Comparison of ENCODE assay signal across 18 cellular contexts in the genomic region with DNA sequence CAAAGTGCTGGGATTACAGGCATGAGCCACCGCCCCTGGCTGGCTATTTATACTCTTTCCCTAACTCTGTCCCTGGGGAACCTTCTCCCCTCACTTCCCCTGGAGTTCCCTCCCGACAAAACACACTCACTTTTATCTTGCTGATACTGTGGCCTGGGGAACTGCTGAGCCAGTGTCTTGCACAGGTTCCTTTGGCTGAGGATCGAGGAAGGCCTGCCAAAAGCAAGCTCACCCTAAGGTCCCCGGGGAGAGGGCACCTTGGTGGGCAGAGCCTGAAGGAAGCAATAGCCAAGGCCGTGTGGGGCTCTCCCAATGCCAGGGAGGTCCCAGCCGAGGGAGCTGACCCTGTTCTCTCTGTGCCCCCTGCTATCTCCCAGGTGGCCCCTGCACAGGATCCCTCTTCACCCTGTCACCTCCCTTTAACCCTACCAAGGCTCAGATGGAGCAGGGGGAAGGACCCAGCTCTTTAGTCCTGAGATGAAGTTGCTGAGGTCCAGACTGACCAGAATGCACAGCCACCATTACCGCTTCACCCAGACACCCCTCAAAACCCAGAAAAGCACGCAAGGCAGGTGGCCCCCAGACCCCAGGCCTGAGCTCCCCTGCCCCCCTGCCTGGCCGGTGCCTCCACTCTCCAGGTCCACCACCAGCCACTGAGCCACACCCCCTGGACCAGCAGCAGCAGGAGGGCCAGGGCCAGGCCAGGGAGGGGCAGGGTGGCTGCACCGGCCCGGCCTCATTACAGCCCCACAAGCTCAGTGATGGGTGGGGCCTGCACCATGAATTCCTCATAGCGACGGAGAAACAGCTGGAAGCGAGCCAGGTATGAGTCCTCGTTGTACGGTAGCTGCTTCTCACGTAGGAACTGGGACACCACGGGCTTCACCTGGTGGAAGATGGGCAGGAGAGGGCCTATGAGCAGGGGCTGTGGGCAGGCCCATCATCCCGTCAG. TPM values are rescaled to one million over a fixed set of nuclear protein-coding genes. Genes with fewer than 3 reads are reported as not detected.
DNase-seq lines count a peak whose midpoint lies in the region; ATAC-seq and TF ChIP-seq lines count a peak whose summit lies in the region.
"Had no signal": no experiment of that assay in that cellular context is flagged by ENCODE, and none has a peak within 500 bp of the region (broad histone marks: within the 10 kb centered on the region; RNA-seq: fewer than 3 reads in every experiment).

No MANE protein-coding gene starts in this region.

- peaks cover 5% of the 10 kb centered on the region; the same call in 1 of the 2 replicates for H3K27me3 Mint-ChIP-seq in WTC11 (ENCODE audit: low read depth)

- H3K36me3 Mint-ChIP-seq in WTC11 = no peaks in the 10 kb centered on the region

- H3K4me1 ChIP-seq in upper lobe of left lung = peaks cover 2 to 7% (median 5%) of the 10 kb centered on the region in 4 donors
- H3K4me1 ChIP-seq: uterus had no signal

- 51 to 56% methylated on average over 9 to 19 of the region's 19 CpGs for WGBS in upper lobe of left lung, 2 donors

- TF ChIP-seq EP300 in upper lobe of left lung (IDR thresholded peaks at IDR 0.05) = no peak

- peak in 1 of 2 donors; percentile 13 for ATAC-seq in left cardiac atrium
- ATAC-seq in Right ventricle myocardium superior (ENCODE audit: poor library complexity) = no peak
- ATAC-seq in WTC11 = no peak
- ATAC-seq in upper lobe of left lung (ENCODE audit: low FRiP score in 2 of 2) = no peak

- no peaks in the 10 kb centered on the region for H3K9me3 Mint-ChIP-seq in WTC11

- intact Hi-C loops in left cardiac atrium (cut with DNase I) (no loop called here), Right ventricle myocardium superior (cut with DNase I) (no loop called here)

- peaks cover 7% of the 10 kb centered on the region for H3K4me1 Mint-ChIP-seq in WTC11

- no peaks in the 10 kb centered on the region for H3K9me3 ChIP-seq in upper lobe of left lung
- H3K9me3 ChIP-seq: uterus had no signal

- POLR2A ChIA-PET in WTC11 (lab: Charles Lee) = no interaction called here

- CTCF ChIA-PET in WTC11 (lab: Charles Lee) = interaction anchor here (1.0 to 1.4 kb wide), 5 partner anchors 14 to 134 kb away, joined by 3 to 6 read pairs (median 3); no protein-coding TSS in a partner anchor

- H3K27ac Mint-ChIP-seq in WTC11 = peak overlapping the region; percentile 71

- H3K27ac ChIP-seq in upper lobe of left lung = no peak overlapping the region
- H3K27ac ChIP-seq: uterus had no signal

- TF ChIP-seq POLR2A in upper lobe of left lung (IDR thresholded peaks at IDR 0.05) = no peak

- no peaks in the 10 kb centered on the region for H3K36me3 ChIP-seq in upper lobe of left lung
- H3K36me3 ChIP-seq: uterus had no signal

- peak; percentile 65 for DNase-seq in left cardiac atrium
- DNase-seq in Right ventricle myocardium superior = no peak
- no peak for DNase-seq in WTC11 (ENCODE audit: low spot score)
- DNase-seq in iris pigment epithelial cell (ENCODE audit: low read depth) = peak; percentile 12
- peak; percentile 34 to 62 for DNase-seq in upper lobe of left lung
- DNase-seq in stimulated activated naive CD4-positive, alpha-beta T cell treated with Interleukin-2 at 50 U/mL for 16 hours (lab: John Stamatoyannopoulos, UW) = no peak
- no peak for DNase-seq in pons (ENCODE audit: low spot score)
- no peak for DNase-seq in NCI-H2029 treated with DMSO at 0.1 percent for 48 hours (lab: John Stamatoyannopoulos, UW)
- DNase-seq: activated CD8-positive, alpha-beta memory T cell treated with anti-CD3 and anti-CD28 coated beads for 24 hours; activated gamma-delta T cell; central memory CD4-positive, alpha-beta T cell; erythroblast; NCI-H1092 treated with DMSO at 0.1 percent for 48 hours; NCI-H526 treated with DMSO at 0.1 percent for 48 hours; uterus had no signal

- TF ChIP-seq CTCF in WTC11 (IDR thresholded peaks at IDR 0.05) = no peak
- no peak for TF ChIP-seq CTCF in upper lobe of left lung (IDR thresholded peaks at IDR 0.05)

- H3K4me3 Mint-ChIP-seq in WTC11 = no peak overlapping the region

- H3K27me3 ChIP-seq in upper lobe of left lung = no peaks in the 10 kb centered on the region
- H3K27me3 ChIP-seq: uterus had no signal

- H3K4me3 ChIP-seq in upper lobe of left lung = no peak overlapping the region
- H3K4me3 ChIP-seq: uterus had no signal

TF ChIP-seq in WTC11, 78 proteins besides CTCF, POLR2A, EP300 and RAD21 (continues in another document):
- TF ChIP-seq MXD4 (CRISPR knock-in tag; IDR thresholded peaks at IDR 0.05; ENCODE audit: borderline replicate concordance) (no peak), PRRX2 (CRISPR knock-in tag; IDR thresholded peaks at IDR 0.05) (no peak), CREM (CRISPR knock-in tag; IDR thresholded peaks at IDR 0.05) (no peak), FOXK1 (CRISPR knock-in tag; IDR thresholded peaks at IDR 0.05) (no peak)
- TF ChIP-seq, protein P1, sequence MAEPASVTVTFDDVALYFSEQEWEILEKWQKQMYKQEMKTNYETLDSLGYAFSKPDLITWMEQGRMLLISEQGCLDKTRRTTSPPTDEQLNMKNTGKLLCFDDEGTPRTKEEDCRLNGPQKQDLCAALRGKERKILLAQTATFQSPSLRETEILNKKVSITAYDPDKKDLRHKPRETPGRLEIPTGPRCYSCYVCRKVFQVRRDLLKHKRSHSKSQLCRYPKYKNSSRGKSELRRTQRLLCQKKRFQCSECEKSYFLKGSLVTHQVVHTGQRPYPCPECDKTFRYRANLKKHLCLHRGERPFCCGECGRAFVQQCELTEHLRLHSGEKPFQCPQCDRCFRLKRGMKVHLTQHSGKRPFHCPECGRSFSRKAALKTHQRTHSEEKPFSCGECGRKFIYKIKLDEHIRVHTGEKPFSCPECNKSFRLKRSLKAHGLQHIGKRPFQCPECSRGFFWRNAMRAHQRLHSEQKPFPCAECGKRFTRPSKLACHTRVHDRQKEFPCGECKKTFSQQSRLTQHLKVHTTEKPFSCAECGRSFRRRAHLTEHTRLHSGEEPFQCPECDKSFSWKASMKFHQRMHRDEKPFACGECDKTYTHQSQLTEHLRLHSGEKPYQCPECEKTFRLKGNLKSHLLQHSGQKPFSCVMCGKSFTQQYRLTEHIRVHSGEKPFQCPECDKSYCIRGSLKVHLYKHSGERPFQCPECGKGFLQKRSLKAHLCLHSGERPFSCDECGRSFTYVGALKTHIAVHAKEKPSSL (CRISPR knock-in tag; conservative IDR thresholded peaks at IDR 0.05) = no peak
- TF ChIP-seq, protein P2, sequence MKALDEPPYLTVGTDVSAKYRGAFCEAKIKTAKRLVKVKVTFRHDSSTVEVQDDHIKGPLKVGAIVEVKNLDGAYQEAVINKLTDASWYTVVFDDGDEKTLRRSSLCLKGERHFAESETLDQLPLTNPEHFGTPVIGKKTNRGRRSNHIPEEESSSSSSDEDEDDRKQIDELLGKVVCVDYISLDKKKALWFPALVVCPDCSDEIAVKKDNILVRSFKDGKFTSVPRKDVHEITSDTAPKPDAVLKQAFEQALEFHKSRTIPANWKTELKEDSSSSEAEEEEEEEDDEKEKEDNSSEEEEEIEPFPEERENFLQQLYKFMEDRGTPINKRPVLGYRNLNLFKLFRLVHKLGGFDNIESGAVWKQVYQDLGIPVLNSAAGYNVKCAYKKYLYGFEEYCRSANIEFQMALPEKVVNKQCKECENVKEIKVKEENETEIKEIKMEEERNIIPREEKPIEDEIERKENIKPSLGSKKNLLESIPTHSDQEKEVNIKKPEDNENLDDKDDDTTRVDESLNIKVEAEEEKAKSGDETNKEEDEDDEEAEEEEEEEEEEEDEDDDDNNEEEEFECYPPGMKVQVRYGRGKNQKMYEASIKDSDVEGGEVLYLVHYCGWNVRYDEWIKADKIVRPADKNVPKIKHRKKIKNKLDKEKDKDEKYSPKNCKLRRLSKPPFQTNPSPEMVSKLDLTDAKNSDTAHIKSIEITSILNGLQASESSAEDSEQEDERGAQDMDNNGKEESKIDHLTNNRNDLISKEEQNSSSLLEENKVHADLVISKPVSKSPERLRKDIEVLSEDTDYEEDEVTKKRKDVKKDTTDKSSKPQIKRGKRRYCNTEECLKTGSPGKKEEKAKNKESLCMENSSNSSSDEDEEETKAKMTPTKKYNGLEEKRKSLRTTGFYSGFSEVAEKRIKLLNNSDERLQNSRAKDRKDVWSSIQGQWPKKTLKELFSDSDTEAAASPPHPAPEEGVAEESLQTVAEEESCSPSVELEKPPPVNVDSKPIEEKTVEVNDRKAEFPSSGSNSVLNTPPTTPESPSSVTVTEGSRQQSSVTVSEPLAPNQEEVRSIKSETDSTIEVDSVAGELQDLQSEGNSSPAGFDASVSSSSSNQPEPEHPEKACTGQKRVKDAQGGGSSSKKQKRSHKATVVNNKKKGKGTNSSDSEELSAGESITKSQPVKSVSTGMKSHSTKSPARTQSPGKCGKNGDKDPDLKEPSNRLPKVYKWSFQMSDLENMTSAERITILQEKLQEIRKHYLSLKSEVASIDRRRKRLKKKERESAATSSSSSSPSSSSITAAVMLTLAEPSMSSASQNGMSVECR (CRISPR knock-in tag; IDR thresholded peaks at IDR 0.05; ENCODE audit: borderline replicate concordance) = no peak
- TF ChIP-seq, protein P3, sequence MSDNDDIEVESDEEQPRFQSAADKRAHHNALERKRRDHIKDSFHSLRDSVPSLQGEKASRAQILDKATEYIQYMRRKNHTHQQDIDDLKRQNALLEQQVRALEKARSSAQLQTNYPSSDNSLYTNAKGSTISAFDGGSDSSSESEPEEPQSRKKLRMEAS (CRISPR knock-in tag; IDR thresholded peaks at IDR 0.05) = no peak

RNA-seq across cellular contexts. Expression of a gene that starts 5.1 kb away (rescaled TPM):
- total RNA-seq in left cardiac atrium (1 to 10 TPM; 6.6 to 8.1 TPM), Right ventricle myocardium superior (4.6 TPM), WTC11 (2021) (46.5 to 52.8 TPM (median 49.7 TPM) in 3 replicates), upper lobe of left lung (10 to 100 TPM in 3 of 6 donors, 1 to 10 TPM in 3; 6.8 to 15.1 (median 10.8) TPM)

RNA-seq across cellular contexts. Expression of a gene that starts 15.6 kb away (rescaled TPM):
- total RNA-seq in left cardiac atrium = not detected
- not detected for total RNA-seq in Right ventricle myocardium superior
- total RNA-seq in WTC11 (2021) = 1.1 to 2.2 TPM (median 1.2 TPM) in 3 replicates
- not detected for total RNA-seq in upper lobe of left lung
- total RNA-seq: mesenteric fat pad, osteocyte, SK-MEL-5, uterus had no signal

RNA-seq across cellular contexts. Expression of a gene that starts 18.2 kb away (rescaled TPM):
- total RNA-seq in left cardiac atrium (10 to 100 TPM; 25.2 to 38.8 TPM), Right ventricle myocardium superior (0.65 TPM), WTC11 (2021) (0.14 to 0.31 TPM (median 0.23 TPM) in 3 replicates), upper lobe of left lung (under 1 TPM in 1 of 6 donors, not detected in 5; 0.17 TPM)
- total RNA-seq: SK-MEL-5 had no signal

RNA-seq across cellular contexts. Expression of a gene that starts 45.2 kb away (rescaled TPM):
- total RNA-seq in left cardiac atrium (under 1 TPM; 0.21 to 0.47 TPM), Right ventricle myocardium superior (not detected), WTC11 (2021) (1.9 to 2.9 TPM (median 2.6 TPM) in 3 replicates), upper lobe of left lung (under 1 TPM in 1 of 6 donors, not detected in 5; 0.13 TPM)
- total RNA-seq: mesenteric fat pad, osteocyte, SK-MEL-5 had no signal

RNA-seq across cellular contexts. Expression of a gene that starts 46.2 kb away (rescaled TPM):
- total RNA-seq in left cardiac atrium (not detected), Right ventricle myocardium superior (not detected), WTC11 (2021) (not detected in 3 replicates), upper lobe of left lung (not detected)
- total RNA-seq: mesenteric fat pad, osteocyte, SK-MEL-5 had no signal

Comparison
In these comparisons a context has a peak if more than half of its experiments do, and no peak if none do; other contexts are left out.
1. DNase-seq: peak in left cardiac atrium (single experiment), iris pigment epithelial cell (single experiment) and upper lobe of left lung (2 of 2); none in Right ventricle myocardium superior (single experiment), WTC11 (single experiment), stimulated activated naive CD4-positive, alpha-beta T cell treated with Interleukin-2 at 50 U/mL for 16 hours (single experiment), pons (single experiment) and NCI-H2029 treated with DMSO at 0.1 percent for 48 hours (single experiment).
2. RNA of a gene that starts 18.2 kb away (total RNA-seq): 25.2 to 38.8 TPM in left cardiac atrium; 0.65 TPM in Right ventricle myocardium superior (single experiment), 0.14 to 0.31 TPM in WTC11 and 0.17 TPM in upper lobe of left lung; every median in the first group is over 10 times any median in the second.